Comparison of ENCODE assay signal across 30 cellular contexts in the genomic region with DNA sequence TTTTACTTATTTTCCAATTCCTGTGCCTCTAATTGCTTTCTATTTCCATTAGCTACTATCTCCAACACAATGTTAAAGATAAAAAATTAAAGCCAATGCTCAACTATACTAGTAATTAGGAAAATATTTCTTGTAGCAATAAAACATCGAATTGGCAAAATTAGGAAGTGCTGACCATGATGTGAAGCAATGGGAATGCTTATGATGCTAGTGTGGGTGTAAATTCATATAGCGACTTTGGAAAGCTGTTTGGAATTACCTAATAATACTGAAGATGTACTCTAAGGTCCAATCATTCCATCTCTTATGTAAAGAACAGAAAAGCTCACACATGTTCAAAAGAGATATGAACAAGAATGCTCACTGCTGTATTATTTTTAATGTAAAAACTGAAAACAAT.
"Had no signal": no experiment of that assay in that cellular context is flagged by ENCODE, and none has a peak within 500 bp of the region (broad histone marks: within the 10 kb centered on the region; RNA-seq: fewer than 3 reads in every experiment).

No MANE protein-coding gene starts in this region.

- H3K4me3 ChIP-seq: body of pancreas, breast epithelium had no signal

- DNase-seq: activated CD4-positive, alpha-beta memory T cell treated with anti-CD3 and anti-CD28 coated beads, Interleukin-2, amount 10 ng/mL, durations not matched to agents 7 days and 5 days; activated CD4-positive, alpha-beta T cell treated with anti-CD3 and anti-CD28 coated beads for 1 hour; activated CD4-positive, alpha-beta T cell treated with anti-CD3 and anti-CD28 coated beads for 36 hours; activated CD4-positive, alpha-beta T cell treated with anti-CD3 and anti-CD28 coated beads for 48 hours; activated CD4-positive, alpha-beta T cell treated with anti-CD3 and anti-CD28 coated beads, Interleukin-2, amount 10 ng/mL, durations not matched to agents 7 days and 5 days; activated CD4-positive, alpha-beta T cell treated with anti-CD3 and anti-CD28 coated beads, Interleukin-2, amount 50 U/mL, for 48 hours; activated CD4-positive, CD25-positive, alpha-beta regulatory T cell; activated CD8-positive, alpha-beta memory T cell treated with anti-CD3 and anti-CD28 coated beads for 24 hours; activated CD8-positive, alpha-beta memory T cell treated with anti-CD3 and anti-CD28 coated beads, Interleukin-2, amount 10 ng/mL, durations not matched to agents 7 days and 5 days; activated CD8-positive, alpha-beta memory T cell treated with anti-CD3 and anti-CD28 coated beads, Interleukin-2, amount 50 U/mL, for 48 hours; activated CD8-positive, alpha-beta T cell treated with anti-CD3 and anti-CD28 coated beads, Interleukin-2, amount 10 ng/mL, durations not matched to agents 7 days and 5 days; activated effector memory CD4-positive, alpha-beta T cell treated with Interleukin-2 at 50 U/mL for 16 hours; activated gamma-delta T cell; activated naive CD4-positive, alpha-beta T cell treated with anti-CD3 and anti-CD28 coated beads, Interleukin-2, amount 10 ng/mL, durations not matched to agents 7 days and 5 days; activated naive CD4-positive, alpha-beta T cell treated with Interleukin-2 at 50 U/mL for 16 hours; activated naive CD8-positive, alpha-beta T cell treated with anti-CD3 and anti-CD28 coated beads, Interleukin-2, amount 10 ng/mL, durations not matched to agents 7 days and 5 days; activated naive CD8-positive, alpha-beta T cell treated with anti-CD3 and anti-CD28 coated beads, Interleukin-2, amount 50 U/mL, for 24 hours; activated T-cell treated with anti-CD3 and anti-CD28 coated beads, Interleukin-2, amount 50 U/mL, for 24 hours; activated T-cell treated with anti-CD3 and anti-CD28 coated beads, Interleukin-2, amount 50 U/mL, for 48 hours; amygdala; anterior cingulate cortex; body of pancreas; brain microvascular endothelial cell; central memory CD4-positive, alpha-beta T cell; T-helper 1 cell; T-helper 2 cell; T-helper 9 cell had no signal

- H3K36me3 ChIP-seq: brain microvascular endothelial cell, breast epithelium had no signal

- H3K27me3 ChIP-seq: body of pancreas, brain microvascular endothelial cell, breast epithelium had no signal

- H3K27ac ChIP-seq: body of pancreas, brain microvascular endothelial cell, breast epithelium, VCaP had no signal

- ATAC-seq: activated CD4-positive, alpha-beta T cell treated with anti-CD3 and anti-CD28 coated beads for 36 hours; activated CD4-positive, CD25-positive, alpha-beta regulatory T cell treated with anti-CD3 and anti-CD28 coated beads, Interleukin-2, amount 50 U/mL, for 24 hours; activated CD8-positive, alpha-beta memory T cell treated with anti-CD3 and anti-CD28 coated beads, Interleukin-2, amount 10 ng/mL, durations not matched to agents 7 days and 5 days; activated CD8-positive, alpha-beta T cell treated with anti-CD3 and anti-CD28 coated beads, Interleukin-2, amount 10 ng/mL, durations not matched to agents 7 days and 5 days; activated naive CD8-positive, alpha-beta T cell treated with anti-CD3 and anti-CD28 coated beads, Interleukin-2, amount 50 U/mL, for 24 hours; body of pancreas had no signal

- H3K9me3 ChIP-seq: body of pancreas, breast epithelium had no signal

- H3K4me1 ChIP-seq: body of pancreas, breast epithelium had no signal
